8 cellular contexts compared by ENCODE assay signal in the genomic region with DNA sequence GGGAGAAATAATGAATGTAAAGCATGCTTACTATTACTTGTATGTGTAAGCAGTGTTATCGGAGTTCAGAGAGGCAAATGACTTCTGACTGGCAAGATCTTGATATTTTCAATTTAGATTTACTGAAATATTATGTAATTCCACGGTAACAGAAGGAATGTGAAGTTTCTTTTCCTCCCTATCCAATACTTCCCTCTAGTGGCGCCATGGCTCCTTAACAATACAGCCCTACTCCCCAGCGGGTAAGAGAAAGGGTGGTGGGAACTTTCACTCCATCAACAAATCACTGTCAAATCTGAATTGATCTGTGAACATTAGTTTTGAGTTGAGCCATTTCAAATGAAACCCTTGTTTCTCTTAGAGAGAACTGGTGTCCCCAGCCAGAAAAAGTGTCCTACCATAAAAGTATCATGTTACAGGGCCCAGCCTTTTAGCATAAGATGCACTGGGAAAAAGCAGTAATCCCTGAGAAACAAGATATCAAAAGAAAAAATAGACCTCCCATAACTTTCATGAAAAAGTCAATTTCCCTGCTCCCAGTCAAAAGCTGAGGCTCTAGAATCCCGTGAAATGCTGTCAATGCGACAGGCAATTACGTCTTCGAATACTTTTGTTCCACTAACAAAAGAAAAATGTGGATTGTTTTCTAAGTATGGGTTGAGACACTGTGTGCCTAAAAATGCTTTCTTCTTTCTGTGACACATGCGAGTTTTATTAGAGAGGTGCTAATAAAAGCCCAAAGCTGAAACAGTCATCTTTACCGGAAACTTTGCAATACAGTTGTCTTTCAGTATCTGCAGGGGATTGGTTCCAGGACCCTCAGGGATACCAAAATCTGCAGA. TPM values are rescaled to one million over a fixed set of nuclear protein-coding genes. Genes with fewer than 3 reads are reported as not detected.
DNase-seq lines count a peak whose midpoint lies in the region; ATAC-seq and TF ChIP-seq lines count a peak whose summit lies in the region.

No MANE protein-coding gene starts in this region.

- no peak overlapping the region for H3K27ac ChIP-seq in upper lobe of right lung
- H3K27ac ChIP-seq in CD8-positive, alpha-beta T cell (ENCODE audit: low read depth, low read length) = no peak overlapping the region

- no peak overlapping the region for H3K4me3 ChIP-seq in upper lobe of right lung
- no peak overlapping the region for H3K4me3 ChIP-seq in CD8-positive, alpha-beta T cell (ENCODE audit: low read depth, low read length)

- H3K27me3 Mint-ChIP-seq in CD8-positive, alpha-beta T cell (ENCODE audit: low read depth) = peaks cover 2% of the 10 kb centered on the region

- DNase-seq in D341Med (ENCODE audit: low spot score) (peak; percentile 61), amniotic stem cell (lab: John Stamatoyannopoulos, UW) (peak; percentile 33), iPS-NIHi7 (ENCODE audit: extremely low spot score) (peak; percentile 59), upper lobe of right lung (no peak)
- DNase-seq in CD8-positive, alpha-beta T cell = no peak

- no peaks in the 10 kb centered on the region for H3K27me3 ChIP-seq in upper lobe of right lung
- no peaks in the 10 kb centered on the region for H3K27me3 ChIP-seq in CD8-positive, alpha-beta T cell (ENCODE audit: insufficient read depth, low read length)

- POLR2A ChIA-PET in CD8-positive, alpha-beta T cell (lab: Charles Lee) = no interaction called here

- H3K4me3 Mint-ChIP-seq in CD8-positive, alpha-beta T cell = no peak overlapping the region

- no peak for TF ChIP-seq EP300 in Ishikawa (IDR thresholded peaks at IDR 0.05; ENCODE audit: borderline replicate concordance)

- no peaks in the 10 kb centered on the region for H3K9me3 ChIP-seq in upper lobe of right lung
- H3K9me3 ChIP-seq in CD8-positive, alpha-beta T cell (ENCODE audit: low read length) = no peaks in the 10 kb centered on the region

- intact Hi-C loops in upper lobe of right lung (cut with DNase I) = no loop called here
- intact Hi-C loops in CD8-positive, alpha-beta T cell (cut with DNase I, micrococcal nuclease) = no loop called here

- peak; percentile 77 for TF ChIP-seq CTCF in upper lobe of right lung (IDR thresholded peaks at IDR 0.05)
- TF ChIP-seq CTCF in CD8-positive, alpha-beta T cell (IDR thresholded peaks at IDR 0.05) = no peak

- H3K4me1 Mint-ChIP-seq in CD8-positive, alpha-beta T cell (ENCODE audit: low read depth) = peaks cover 2% of the 10 kb centered on the region

- no peaks in the 10 kb centered on the region for H3K36me3 ChIP-seq in upper lobe of right lung
- H3K36me3 ChIP-seq in CD8-positive, alpha-beta T cell (ENCODE audit: insufficient read depth, low read length) = no peaks in the 10 kb centered on the region

- ATAC-seq in upper lobe of right lung (peak; percentile 87), HG02981 (IDR thresholded peaks at IDR 0.05; ENCODE audit: unreplicated experiment) (no peak), GM21447 (IDR thresholded peaks at IDR 0.05; ENCODE audit: unreplicated experiment) (no peak)
- ATAC-seq in CD8-positive, alpha-beta T cell = no peak

- H3K27ac Mint-ChIP-seq in CD8-positive, alpha-beta T cell = no peak overlapping the region

- no peaks in the 10 kb centered on the region for H3K9me3 Mint-ChIP-seq in CD8-positive, alpha-beta T cell

- H3K4me1 ChIP-seq in upper lobe of right lung = no peaks in the 10 kb centered on the region
- H3K4me1 ChIP-seq in CD8-positive, alpha-beta T cell (ENCODE audit: insufficient read depth, low read length) = no peaks in the 10 kb centered on the region

- H3K36me3 Mint-ChIP-seq in CD8-positive, alpha-beta T cell = peaks cover under 1% of the 10 kb centered on the region

- CTCF ChIA-PET in CD8-positive, alpha-beta T cell (lab: Charles Lee) = interaction anchor here (1.6 kb wide), 1 partner anchor 22 kb away, joined by 4 read pairs; no protein-coding TSS in a partner anchor

- peak; percentile 68 for TF ChIP-seq RAD21 in Ishikawa (IDR thresholded peaks at IDR 0.05; ENCODE audit: low read depth)

TF ChIP-seq in Ishikawa, 13 proteins besides CTCF, POLR2A, EP300 and RAD21:
- TF ChIP-seq TAF1 (IDR thresholded peaks at IDR 0.05; ENCODE audit: low read depth) = no peak
- TF ChIP-seq TEAD4 (IDR thresholded peaks at IDR 0.05) = peak; percentile 21; the same call in 1 of the 2 replicates
- TF ChIP-seq TCF12 (IDR thresholded peaks at IDR 0.05; ENCODE audit: low read depth) = no peak
- TF ChIP-seq CEBPB (IDR thresholded peaks at IDR 0.05) = peak; percentile 13; the same call in 1 of the 2 replicates
- TF ChIP-seq REST (IDR thresholded peaks at IDR 0.05; ENCODE audit: low read depth) = no peak

RNA-seq across cellular contexts. Expression of gene COX7A2, which starts 12.9 kb away (rescaled TPM):
- 240 TPM for total RNA-seq in upper lobe of right lung
- 100 to 1,000 TPM; 221 to 229 TPM for total RNA-seq in CD8-positive, alpha-beta T cell

RNA-seq across cellular contexts. Expression of gene COL12A1, which starts 24.9 kb away (rescaled TPM):
- total RNA-seq in upper lobe of right lung = 44.3 TPM
- total RNA-seq in CD8-positive, alpha-beta T cell = not detected

RNA-seq across cellular contexts. Expression of gene TMEM30A, which starts 53.9 kb away (rescaled TPM):
- total RNA-seq in upper lobe of right lung = 183 TPM
- total RNA-seq in CD8-positive, alpha-beta T cell = 10 to 100 TPM; 19.4 to 27.1 TPM

Comparison
In these comparisons a context has a peak if more than half of its experiments do, and no peak if none do; other contexts are left out.
1. DNase-seq: peak in D341Med (single experiment), amniotic stem cell (single experiment) and iPS-NIHi7 (single experiment); none in upper lobe of right lung (single experiment) and CD8-positive, alpha-beta T cell (0 of 7).
2. RNA of gene COL12A1, which starts 24.9 kb away (total RNA-seq): 44.3 TPM in upper lobe of right lung (single experiment); not detected in CD8-positive, alpha-beta T cell; every median in the first group is over 10 times any median in the second.